18 cellular contexts compared by ENCODE assay signal in genomic region chr1:55079651-55080050, GRCh38. TPM values are rescaled to one million over a fixed set of nuclear protein-coding genes. Genes with fewer than 3 reads are reported as not detected.
A peak's percentile ranks its signal among the peaks of the same experiment; 100 is the strongest.
DNase-seq lines count a peak whose midpoint lies in the region; ATAC-seq, FAIRE-seq and TF ChIP-seq lines count a peak whose summit lies in the region.
"Had no signal": no experiment of that assay in that cellular context is flagged by ENCODE, and none has a peak within 500 bp of the region (broad histone marks: within the 10 kb centered on the region; RNA-seq: fewer than 3 reads in every experiment).

No MANE protein-coding gene starts in this region.

- POLR2A ChIA-PET in WTC11 (lab: Charles Lee) = interaction anchor here (1.0 kb wide), 1 partner anchor 10 kb away, joined by 3 read pairs; no protein-coding TSS in a partner anchor

- no peak overlapping the region for H3K4me3 Mint-ChIP-seq in activated T-cell treated with anti-CD3 and anti-CD28 coated beads, Interleukin-2, amount 50 U/mL, for 72 hours
- H3K4me3 Mint-ChIP-seq in activated T-cell treated with anti-CD3 and anti-CD28 coated beads, Interleukin-2, amount 50 U/mL, for 24 hours = no peak overlapping the region
- H3K4me3 Mint-ChIP-seq in WTC11 = no peak overlapping the region
- H3K4me3 Mint-ChIP-seq in stimulated activated naive B cell treated with anti-CD40 and anti-IgM and Interleukin-4, amounts not matched to agents 10 μg/mL and 1 μg/mL and 100 μg/mL, for 72 hours = no peak overlapping the region
- H3K4me3 Mint-ChIP-seq: CD14-positive monocyte; CD4-positive, alpha-beta memory T cell had no signal

- ATAC-seq in activated T-cell treated with anti-CD3 and anti-CD28 coated beads, Interleukin-2, amount 50 U/mL, for 72 hours (replicated peaks in 1 of 2) = no peak
- ATAC-seq in WTC11 = no peak
- no peak for ATAC-seq in stimulated activated naive B cell treated with anti-CD40 and anti-IgM and Interleukin-4, amounts not matched to agents 10 μg/mL and 1 μg/mL and 100 μg/mL, for 72 hours (replicated peaks)
- ATAC-seq: A549, K562 had no signal

- FAIRE-seq in GM12891 (lab: Jason Lieb, UNC) = peak; percentile 71
- FAIRE-seq: A549, GM12892, GM18507, K562 had no signal

- H3K27me3 Mint-ChIP-seq in activated T-cell treated with anti-CD3 and anti-CD28 coated beads, Interleukin-2, amount 50 U/mL, for 72 hours (ENCODE audit: low read depth) = no peaks in the 10 kb centered on the region
- H3K27me3 Mint-ChIP-seq in activated T-cell treated with anti-CD3 and anti-CD28 coated beads, Interleukin-2, amount 50 U/mL, for 24 hours = no peaks in the 10 kb centered on the region
- no peaks in the 10 kb centered on the region for H3K27me3 Mint-ChIP-seq in WTC11 (ENCODE audit: low read depth)
- H3K27me3 Mint-ChIP-seq in stimulated activated naive B cell treated with anti-CD40 and anti-IgM and Interleukin-4, amounts not matched to agents 10 μg/mL and 1 μg/mL and 100 μg/mL, for 72 hours = no peaks in the 10 kb centered on the region
- H3K27me3 Mint-ChIP-seq: CD4-positive, alpha-beta memory T cell had no signal

- no peak for TF ChIP-seq CTCF in WTC11 (IDR thresholded peaks at IDR 0.05)

- no peak for DNase-seq in activated T-cell treated with anti-CD3 and anti-CD28 coated beads, Interleukin-2, amount 50 U/mL, for 72 hours
- DNase-seq in activated T-cell treated with anti-CD3 and anti-CD28 coated beads, Interleukin-2, amount 50 U/mL, for 24 hours = no peak
- DNase-seq in GM12891 (ENCODE audit: insufficient read length, low spot score) (no peak), WTC11 (ENCODE audit: low spot score) (no peak), activated gamma-delta T cell (lab: John Stamatoyannopoulos, UW) (no peak)
- DNase-seq in stimulated activated naive B cell treated with anti-CD40 and anti-IgM and Interleukin-4, amounts not matched to agents 10 μg/mL and 1 μg/mL and 100 μg/mL, for 72 hours = no peak
- DNase-seq in effector CD4-positive, alpha-beta T cell = no peak
- DNase-seq in activated CD4-positive, alpha-beta T cell treated with anti-CD3 and anti-CD28 coated beads, Interleukin-2, amount 50 U/mL, for 1 hour = no peak
- DNase-seq: Calu3; CD4-positive, alpha-beta memory T cell; DMS79 treated with DMSO at 0.1 percent for 48 hours; GF-D8; HCEC 1CT had no signal

- H3K27ac Mint-ChIP-seq in activated T-cell treated with anti-CD3 and anti-CD28 coated beads, Interleukin-2, amount 50 U/mL, for 72 hours = peak overlapping the region; percentile 81
- no peak overlapping the region for H3K27ac Mint-ChIP-seq in activated T-cell treated with anti-CD3 and anti-CD28 coated beads, Interleukin-2, amount 50 U/mL, for 24 hours
- peak overlapping the region; percentile 69; the same call in 1 of the 2 replicates for H3K27ac Mint-ChIP-seq in WTC11
- H3K27ac Mint-ChIP-seq in stimulated activated naive B cell treated with anti-CD40 and anti-IgM and Interleukin-4, amounts not matched to agents 10 μg/mL and 1 μg/mL and 100 μg/mL, for 72 hours = peak overlapping the region; percentile 14

- no peaks in the 10 kb centered on the region for H3K4me1 Mint-ChIP-seq in activated T-cell treated with anti-CD3 and anti-CD28 coated beads, Interleukin-2, amount 50 U/mL, for 72 hours (ENCODE audit: low read depth)
- H3K4me1 Mint-ChIP-seq in activated T-cell treated with anti-CD3 and anti-CD28 coated beads, Interleukin-2, amount 50 U/mL, for 24 hours (ENCODE audit: low read depth) = peaks cover under 1% of the 10 kb centered on the region
- H3K4me1 Mint-ChIP-seq in WTC11 = no peaks in the 10 kb centered on the region
- no peaks in the 10 kb centered on the region for H3K4me1 Mint-ChIP-seq in stimulated activated naive B cell treated with anti-CD40 and anti-IgM and Interleukin-4, amounts not matched to agents 10 μg/mL and 1 μg/mL and 100 μg/mL, for 72 hours
- H3K4me1 Mint-ChIP-seq: CD14-positive monocyte had no signal

- peaks cover 3 to 15% of the 10 kb centered on the region in 2 donors for H3K36me3 Mint-ChIP-seq in activated T-cell treated with anti-CD3 and anti-CD28 coated beads, Interleukin-2, amount 50 U/mL, for 72 hours (ENCODE audit: insufficient read depth in 2 of 2)
- H3K36me3 Mint-ChIP-seq in activated T-cell treated with anti-CD3 and anti-CD28 coated beads, Interleukin-2, amount 50 U/mL, for 24 hours (ENCODE audit: low read depth) = peaks cover 96% of the 10 kb centered on the region
- H3K36me3 Mint-ChIP-seq in WTC11 = peaks cover 67% of the 10 kb centered on the region
- H3K36me3 Mint-ChIP-seq in stimulated activated naive B cell treated with anti-CD40 and anti-IgM and Interleukin-4, amounts not matched to agents 10 μg/mL and 1 μg/mL and 100 μg/mL, for 72 hours = peaks cover 42 to 67% of the 10 kb centered on the region in 2 donors

- no peak for TF ChIP-seq POLR2A in GM12891 (IDR thresholded peaks at IDR 0.05; ENCODE audit: low read depth, low read length)

- H3K9me3 Mint-ChIP-seq in activated T-cell treated with anti-CD3 and anti-CD28 coated beads, Interleukin-2, amount 50 U/mL, for 72 hours = no peaks in the 10 kb centered on the region
- H3K9me3 Mint-ChIP-seq in activated T-cell treated with anti-CD3 and anti-CD28 coated beads, Interleukin-2, amount 50 U/mL, for 24 hours = no peaks in the 10 kb centered on the region
- no peaks in the 10 kb centered on the region for H3K9me3 Mint-ChIP-seq in WTC11
- H3K9me3 Mint-ChIP-seq in stimulated activated naive B cell treated with anti-CD40 and anti-IgM and Interleukin-4, amounts not matched to agents 10 μg/mL and 1 μg/mL and 100 μg/mL, for 72 hours = no peaks in the 10 kb centered on the region
- H3K9me3 Mint-ChIP-seq: CD14-positive monocyte; CD4-positive, alpha-beta memory T cell had no signal

- CTCF ChIA-PET in WTC11 (lab: Charles Lee) = no interaction called here

TF ChIP-seq in GM12891, 5 proteins besides CTCF, POLR2A, EP300 and RAD21:
- TF ChIP-seq SPI1 (IDR thresholded peaks at IDR 0.05; ENCODE audit: low read depth, low read length) = no peak
- TF ChIP-seq POLR2AphosphoS5 (IDR thresholded peaks at IDR 0.05; ENCODE audit: low read depth, low read length) = no peak
- no peak for TF ChIP-seq PAX5 (IDR thresholded peaks at IDR 0.05; ENCODE audit: insufficient read depth, low read length, severe bottlenecking)
- no peak for TF ChIP-seq POU2F2 (IDR thresholded peaks at IDR 0.05; ENCODE audit: low read depth, low read length)
- TF ChIP-seq TAF1 (IDR thresholded peaks at IDR 0.05; ENCODE audit: low read depth, low read length) = no peak

TF ChIP-seq in WTC11, 78 proteins besides CTCF, POLR2A, EP300 and RAD21 (continues in another document):
- TF ChIP-seq ETV6 (CRISPR knock-in tag; IDR thresholded peaks at IDR 0.05) (no peak), NFATC4 (CRISPR knock-in tag; IDR thresholded peaks at IDR 0.05) (no peak), JUN (CRISPR knock-in tag; IDR thresholded peaks at IDR 0.05) (no peak), ZNF317 (CRISPR knock-in tag; IDR thresholded peaks at IDR 0.05; ENCODE audit: borderline replicate concordance, low read depth) (no peak), IRF1 (CRISPR knock-in tag; IDR thresholded peaks at IDR 0.05) (no peak), ATF1 (CRISPR knock-in tag; IDR thresholded peaks at IDR 0.05) (no peak), NR3C1 (CRISPR knock-in tag; conservative IDR thresholded peaks at IDR 0.05; ENCODE audit: low read depth) (no peak)
- TF ChIP-seq, protein P1, sequence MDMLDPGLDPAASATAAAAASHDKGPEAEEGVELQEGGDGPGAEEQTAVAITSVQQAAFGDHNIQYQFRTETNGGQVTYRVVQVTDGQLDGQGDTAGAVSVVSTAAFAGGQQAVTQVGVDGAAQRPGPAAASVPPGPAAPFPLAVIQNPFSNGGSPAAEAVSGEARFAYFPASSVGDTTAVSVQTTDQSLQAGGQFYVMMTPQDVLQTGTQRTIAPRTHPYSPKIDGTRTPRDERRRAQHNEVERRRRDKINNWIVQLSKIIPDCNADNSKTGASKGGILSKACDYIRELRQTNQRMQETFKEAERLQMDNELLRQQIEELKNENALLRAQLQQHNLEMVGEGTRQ (CRISPR knock-in tag; IDR thresholded peaks at IDR 0.05) = no peak
- TF ChIP-seq, protein P2, sequence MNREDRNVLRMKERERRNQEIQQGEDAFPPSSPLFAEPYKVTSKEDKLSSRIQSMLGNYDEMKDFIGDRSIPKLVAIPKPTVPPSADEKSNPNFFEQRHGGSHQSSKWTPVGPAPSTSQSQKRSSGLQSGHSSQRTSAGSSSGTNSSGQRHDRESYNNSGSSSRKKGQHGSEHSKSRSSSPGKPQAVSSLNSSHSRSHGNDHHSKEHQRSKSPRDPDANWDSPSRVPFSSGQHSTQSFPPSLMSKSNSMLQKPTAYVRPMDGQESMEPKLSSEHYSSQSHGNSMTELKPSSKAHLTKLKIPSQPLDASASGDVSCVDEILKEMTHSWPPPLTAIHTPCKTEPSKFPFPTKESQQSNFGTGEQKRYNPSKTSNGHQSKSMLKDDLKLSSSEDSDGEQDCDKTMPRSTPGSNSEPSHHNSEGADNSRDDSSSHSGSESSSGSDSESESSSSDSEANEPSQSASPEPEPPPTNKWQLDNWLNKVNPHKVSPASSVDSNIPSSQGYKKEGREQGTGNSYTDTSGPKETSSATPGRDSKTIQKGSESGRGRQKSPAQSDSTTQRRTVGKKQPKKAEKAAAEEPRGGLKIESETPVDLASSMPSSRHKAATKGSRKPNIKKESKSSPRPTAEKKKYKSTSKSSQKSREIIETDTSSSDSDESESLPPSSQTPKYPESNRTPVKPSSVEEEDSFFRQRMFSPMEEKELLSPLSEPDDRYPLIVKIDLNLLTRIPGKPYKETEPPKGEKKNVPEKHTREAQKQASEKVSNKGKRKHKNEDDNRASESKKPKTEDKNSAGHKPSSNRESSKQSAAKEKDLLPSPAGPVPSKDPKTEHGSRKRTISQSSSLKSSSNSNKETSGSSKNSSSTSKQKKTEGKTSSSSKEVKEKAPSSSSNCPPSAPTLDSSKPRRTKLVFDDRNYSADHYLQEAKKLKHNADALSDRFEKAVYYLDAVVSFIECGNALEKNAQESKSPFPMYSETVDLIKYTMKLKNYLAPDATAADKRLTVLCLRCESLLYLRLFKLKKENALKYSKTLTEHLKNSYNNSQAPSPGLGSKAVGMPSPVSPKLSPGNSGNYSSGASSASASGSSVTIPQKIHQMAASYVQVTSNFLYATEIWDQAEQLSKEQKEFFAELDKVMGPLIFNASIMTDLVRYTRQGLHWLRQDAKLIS (CRISPR knock-in tag; IDR thresholded peaks at IDR 0.05; ENCODE audit: borderline replicate concordance) = no peak

RNA-seq across cellular contexts. Expression of gene PCSK9, which starts 40.3 kb away (rescaled TPM):
- total RNA-seq in activated T-cell treated with anti-CD3 and anti-CD28 coated beads, Interleukin-2, amount 50 U/mL, for 72 hours = not detected
- polyA plus RNA-seq in GM12891 (2012; ENCODE audit: low read depth, missing spikeins) = not detected
- total RNA-seq in WTC11 (2021) = 47.9 to 73.2 TPM (median 49.3 TPM) in 3 replicates
- total RNA-seq: CD4-positive, alpha-beta memory T cell had no signal
- polyA plus RNA-seq: CD14-positive monocyte; CD4-positive, alpha-beta memory T cell had no signal

Comparison
In these comparisons a context has a peak if more than half of its experiments do, and no peak if none do; other contexts are left out.
1. RNA of gene PCSK9, which starts 40.3 kb away (total RNA-seq): 47.9 to 73.2 TPM in WTC11; not detected in activated T-cell treated with anti-CD3 and anti-CD28 coated beads, Interleukin-2, amount 50 U/mL, for 72 hours; every median in the first group is over 10 times any median in the second.